Comparison of ENCODE assay signal across 9 cellular contexts in genomic region chrX:131250984-131251738, GRCh38. TPM values are rescaled to one million over a fixed set of nuclear protein-coding genes. Genes with fewer than 3 reads are reported as not detected.
DNase-seq lines count a peak whose midpoint lies in the region; ATAC-seq, FAIRE-seq and TF ChIP-seq lines count a peak whose summit lies in the region.
"Not testable (repeated sequence)": the region's sequence is repeated elsewhere in the genome, so short reads cannot be mapped to it uniquely, and the experiment has no call there.
"Had no signal": no experiment of that assay in that cellular context is flagged by ENCODE, and none has a peak within 500 bp of the region (broad histone marks: within the 10 kb centered on the region; RNA-seq: fewer than 3 reads in every experiment).

No MANE protein-coding gene starts in this region.

- not testable (repeated sequence) for TF ChIP-seq EP300 in K562 (IDR thresholded peaks at IDR 0.05; ENCODE audit: low read length)

- H3K27ac Mint-ChIP-seq in GM23338: not testable (repeated sequence)

- H3K27ac ChIP-seq in GM23338 (ENCODE audit: low read depth); HUES6 (ENCODE audit: low read depth, low read length): not testable (repeated sequence)
- peak overlapping the region; percentile 48 for H3K27ac ChIP-seq in K562 (ENCODE audit: extremely low read depth, low read depth, low read length)

- H3K27me3 ChIP-seq in GM23338 (ENCODE audit: insufficient read depth); HUES6 (ENCODE audit: control insufficient read depth, insufficient read depth, low read length); NT2/D1 (ENCODE audit: insufficient read depth, insufficient read length); K562 (ENCODE audit: control insufficient read depth in 2 of 2, insufficient read depth in 2 of 2, low read length in 2 of 2); iPS-15b (ENCODE audit: control insufficient read depth, insufficient read depth, low read length): not testable (repeated sequence)

- not testable (repeated sequence) for H3K9me3 ChIP-seq in HUES6 (ENCODE audit: control insufficient read depth, insufficient read depth, low read depth, low read length); NT2/D1 (ENCODE audit: insufficient read depth, low read length); K562 (replicated peaks; ENCODE audit: control insufficient read depth, insufficient read depth, low read depth, low read length); iPS-15b (ENCODE audit: control insufficient read depth, insufficient read depth, low read length)

- not testable (repeated sequence) for H3K9me3 Mint-ChIP-seq in GM23338

- DNase-seq in GM23338 (ENCODE audit: low spot score); NT2/D1 (ENCODE audit: low read depth, low spot score): not testable (repeated sequence)
- peak; percentile 26 for DNase-seq in NCI-H2227 (lab: John Stamatoyannopoulos, UW; ENCODE audit: unreplicated experiment)
- DNase-seq in K562 (ENCODE audit: extremely low read depth in 1 of 4, low spot score in 3 of 4): peak in 1 of 4 experiments; percentile 8

- H3K27me3 Mint-ChIP-seq in GM23338 (ENCODE audit: insufficient read depth, low read depth, poor library complexity): not testable (repeated sequence)

- peak; percentile 53 for TF ChIP-seq POLR2A in K562 (conservative IDR thresholded peaks at IDR 0.05)

- H3K9me1 ChIP-seq in K562 (ENCODE audit: control insufficient read depth, insufficient read depth, low read length): not testable (repeated sequence)

- peak overlapping the region; percentile 39; the same call in 2 of the 3 replicates for H3K4me3 Mint-ChIP-seq in GM23338

- not testable (repeated sequence) for H3K36me3 ChIP-seq in GM23338 (ENCODE audit: insufficient read depth); HUES6 (ENCODE audit: control insufficient read depth, insufficient read depth, low read length); NT2/D1 (ENCODE audit: insufficient read depth, insufficient read length, low read length); K562 (ENCODE audit: control insufficient read depth, insufficient read depth, low read length); iPS-15b (ENCODE audit: control insufficient read depth, insufficient read depth, low read length)

- CTCF ChIA-PET in K562 (lab: Yijun Ruan, JAX; ENCODE audit: low intra/inter-chr PET ratio): not testable (repeated sequence)

- 1% methylated on average over 10 of the region's 36 CpGs for WGBS in K562 (ENCODE audit: insufficient coverage, low coverage, missing lambda C conversion rate)

- not testable (repeated sequence) for H2AFZ ChIP-seq in GM23338
- peak overlapping the region; percentile 63 for H2AFZ ChIP-seq in K562 (ENCODE audit: low read depth, low read length)

- TSS peak; percentile 62 for BruUV-seq in K562 (replicated peaks; lab: Mats Ljungman, UMichigan)

- H3K36me3 Mint-ChIP-seq in GM23338 (ENCODE audit: low read depth): not testable (repeated sequence)

- H4K20me1 ChIP-seq in GM23338 (replicated peaks; ENCODE audit: insufficient read depth); K562 (replicated peaks; ENCODE audit: control insufficient read depth, insufficient read depth, low read length): not testable (repeated sequence)

- intact Hi-C loops in K562 (cut with micrococcal nuclease): not testable (repeated sequence)

- in situ Hi-C loops in K562 (cut with MboI): not testable (repeated sequence)

- H3K4me3 ChIP-seq in GM23338 (peak overlapping the region; percentile 21), HUES6 (ENCODE audit: low read depth, low read length) (peak overlapping the region; percentile 51), NT2/D1 (ENCODE audit: insufficient read length, low read depth) (peak overlapping the region; percentile 21), K562 (peak overlapping the region; percentile 39), iPS-15b (ENCODE audit: low read depth, low read length) (peak overlapping the region; percentile 59)

- not testable (repeated sequence) for H3K79me2 ChIP-seq in GM23338 (replicated peaks; ENCODE audit: insufficient read depth); K562 (ENCODE audit: control insufficient read depth, insufficient read depth, low read length)

- H3K9me2 ChIP-seq in GM23338 (ENCODE audit: insufficient read depth): not testable (repeated sequence)

- ATAC-seq in GM23338: not testable (repeated sequence)
- ATAC-seq in K562: peak; percentile 67

- H3K9ac ChIP-seq in HUES6 (ENCODE audit: low read length) (peak overlapping the region; percentile 74), K562 (ENCODE audit: insufficient read depth in 1 of 2, low read depth in 2 of 2, low read length in 2 of 2) (peak overlapping the region in 1 of 2 experiments; percentile 66; a peak in 2 of 4 replicates)
- not testable (repeated sequence) for H3K9ac ChIP-seq in NT2/D1 (ENCODE audit: insufficient read length, low read depth); iPS-15b (ENCODE audit: low read depth, low read length)

- FAIRE-seq in K562 (lab: Jason Lieb, UNC): not testable (repeated sequence)

- H3F3A ChIP-seq in GM23338 (replicated peaks; ENCODE audit: low read depth): not testable (repeated sequence)

- H3K4me1 ChIP-seq in GM23338 (ENCODE audit: insufficient read depth); HUES6 (ENCODE audit: control insufficient read depth, insufficient read depth, low read length); NT2/D1 (ENCODE audit: insufficient read depth, insufficient read length); K562 (replicated peaks in 1 of 2; ENCODE audit: control insufficient read depth in 2 of 2, insufficient read depth in 2 of 2, low read length in 2 of 2); iPS-15b (ENCODE audit: control insufficient read depth, insufficient read depth, low read length): not testable (repeated sequence)

- not testable (repeated sequence) for TF ChIP-seq RAD21 in K562 (CRISPR knock-in tag; conservative IDR thresholded peaks at IDR 0.05 in 1 of 2, IDR thresholded peaks at IDR 0.05 in 1 of 2)

- POLR2A ChIA-PET in K562 (lab: Yijun Ruan, JAX): not testable (repeated sequence)

- not testable (repeated sequence) for H3K4me1 Mint-ChIP-seq in GM23338

- H3K4me2 ChIP-seq in GM23338 (peak overlapping the region; percentile 13), K562 (ENCODE audit: insufficient read depth, low read length) (peak overlapping the region; percentile 46; the same call in 1 of the 2 replicates)

- TF ChIP-seq CTCF in GM23338 (conservative IDR thresholded peaks at IDR 0.05; ENCODE audit: low read depth in 2 of 2); K562 (IDR thresholded peaks at IDR 0.05 in 2 of 3, conservative IDR thresholded peaks at IDR 0.05 in 1 of 3; ENCODE audit: insufficient read depth in 2 of 3, low read depth in 1 of 3, low read length in 3 of 3): not testable (repeated sequence)

TF ChIP-seq in K562, 482 proteins besides CTCF, POLR2A, EP300 and RAD21 (continues in another document):
- TF ChIP-seq TAF7 (tag; IDR thresholded peaks at IDR 0.05) (peak; percentile 62; the same call in 1 of the 2 replicates), CTBP1 (IDR thresholded peaks at IDR 0.05; ENCODE audit: borderline replicate concordance) (peak; percentile 37; the same call in 1 of the 2 replicates), ZFX (CRISPR knock-in tag; IDR thresholded peaks at IDR 0.05) (0 out of 2 replicates have a peak, but pooled peaks have one; percentile 18), FOXK2 (conservative IDR thresholded peaks at IDR 0.05 in 1 of 2, IDR thresholded peaks at IDR 0.05 in 1 of 2; ENCODE audit: low read depth in 2 of 2) (peak; percentile 34 to 40; a peak in 2 of 4 replicates), NFRKB (IDR thresholded peaks at IDR 0.05; ENCODE audit: low read depth) (peak; percentile 84; the same call in 1 of the 2 replicates), POLR2G (IDR thresholded peaks at IDR 0.05; ENCODE audit: low read depth, low read length) (peak; percentile 45; the same call in 1 of the 2 replicates), MNT (conservative IDR thresholded peaks at IDR 0.05) (0 out of 4 replicates have a peak, but pooled peaks of 1 of the 2 experiments have one; percentile 52)

RNA-seq across cellular contexts. Expression of gene IGSF1, which starts 37.9 kb away (rescaled TPM):
- 17.6 and 19.5 TPM in 2 replicates for total RNA-seq in GM23338 (2014; rRNA removed; shearing (Covaris generic))
- polyA plus RNA-seq in GM23338 (2016; fragmentation: Nextera tagmentation; extraction: Ambion mirVana) (11.2 and 12.8 TPM in 2 replicates), K562 (2011; rRNA removed) (0.33 and 0.37 TPM in 2 replicates), K562 (2014; fragmentation: Illumina TruSeq; extraction: Trizol) (1.3 and 1.5 TPM in 2 replicates), K562 (2014; fragmentation: Nextera tagmentation; extraction: Ambion mirVana) (1 to 10 TPM in 1 of 2 experiments, under 1 TPM in 1; 0.68 to 1.3 TPM), K562 (2014; rRNA removed) (0.96 and 1.0 TPM in 2 replicates)
- 0.53 and 0.58 TPM in 2 replicates for total RNA-seq in K562 (2011; cell fraction: chromatin; rRNA removed; ENCODE audit: low replicate concordance)
- 0.50 and 0.79 TPM in 2 replicates for total RNA-seq in K562 (2011; cell fraction: nucleolus; rRNA removed)
- 0.38 and 1.1 TPM in 2 replicates for total RNA-seq in K562 (2011; cell fraction: nucleoplasm; rRNA removed)
- total RNA-seq in K562 (2014; rRNA removed) (0.86 and 1.5 TPM in 2 replicates), K562 (2014; rRNA removed; fragmentation: Illumina TruSeq; extraction: Trizol) (0.87 and 1.1 TPM in 2 replicates), K562 (2015; rRNA removed; fragmentation: Illumina TruSeq; extraction: Trizol) (0.68 and 0.98 TPM in 2 replicates), K562 (2021) (1.0 and 1.1 TPM in 2 replicates)
- polyA plus RNA-seq in K562 (2011; cell fraction: cytosol; rRNA removed): 0.21 and 0.22 TPM in 2 replicates
- 0.55 and 0.70 TPM in 2 replicates for polyA plus RNA-seq in K562 (2011; cell fraction: nucleus; rRNA removed)
- polyA plus RNA-seq in K562 (2012): 0.65 and 1.5 TPM in 2 replicates
- 0.28 and 0.45 TPM in 2 replicates for polyA minus RNA-seq in K562 (2011; rRNA and poly(A)+ RNA removed)
- polyA minus RNA-seq in K562 (2011; cell fraction: cytosol; rRNA and poly(A)+ RNA removed): 0.19 and 0.36 TPM in 2 replicates
- polyA minus RNA-seq in K562 (2011; cell fraction: nucleus; rRNA and poly(A)+ RNA removed): 0.33 and 0.40 TPM in 2 replicates
- total RNA-seq: CD4-positive, CD25-positive, alpha-beta regulatory T cell; CD8-positive, alpha-beta memory T cell; IMR-90 had no signal
- polyA plus RNA-seq: CD4-positive, CD25-positive, alpha-beta regulatory T cell; CD8-positive, alpha-beta memory T cell; IMR-90 had no signal
